In genomic region chr17:8118769-8119574, GRCh38 we compare ENCODE assay signal across 9 cellular contexts. TPM values are rescaled to one million over a fixed set of nuclear protein-coding genes. Genes with fewer than 3 reads are reported as not detected.
DNase-seq lines count a peak whose midpoint lies in the region; ATAC-seq, FAIRE-seq and TF ChIP-seq lines count a peak whose summit lies in the region.
"Had no signal": no experiment of that assay in that cellular context is flagged by ENCODE, and none has a peak within 500 bp of the region (broad histone marks: within the 10 kb centered on the region; RNA-seq: fewer than 3 reads in every experiment).

No MANE protein-coding gene starts in this region.

- H3K27me3 ChIP-seq in GM23338 (ENCODE audit: insufficient read depth) (peaks cover 69% of the 10 kb centered on the region), testis (no peaks in the 10 kb centered on the region)

- 0 to 1% methylated on average over 32 to 38 of the region's 38 CpGs for WGBS in testis, 2 donors

- H3K36me3 Mint-ChIP-seq in GM23338 (ENCODE audit: low read depth) (peaks cover 13% of the 10 kb centered on the region), osteocyte (ENCODE audit: unreplicated experiment) (no peaks in the 10 kb centered on the region)
- H3K36me3 Mint-ChIP-seq in activated naive CD8-positive, alpha-beta T cell treated with anti-CD3 and anti-CD28 coated beads, Interleukin-2, amount 10 ng/mL, durations not matched to agents 7 days and 5 days: peaks cover 2% of the 10 kb centered on the region

- H3K4me3 ChIP-seq in GM23338: peak overlapping the region; percentile 66
- peak overlapping the region; percentile 55 to 62 for H3K4me3 ChIP-seq in testis

- POLR2A ChIA-PET in activated naive CD8-positive, alpha-beta T cell treated with anti-CD3 and anti-CD28 coated beads, Interleukin-2, amount 10 ng/mL, durations not matched to agents 7 days and 5 days (lab: Charles Lee): interaction anchor here (0.6 to 2.5 kb wide), 17 partner anchors 8 to 176 kb away, joined by 3 to 28 read pairs (median 4); partner anchors contain the start of genes AURKB, BORCS6, SLC25A35 and TMEM107

- H3K4me2 ChIP-seq in GM23338: peak overlapping the region; percentile 75

- H3K4me1 ChIP-seq in GM23338 (ENCODE audit: insufficient read depth) (peaks cover 12% of the 10 kb centered on the region; the same call in 1 of the 2 replicates), testis (peaks cover 35% of the 10 kb centered on the region)

- H3F3A ChIP-seq in GM23338 (replicated peaks; ENCODE audit: low read depth): 0 out of 2 replicates have a peak, but pooled peaks cover 4% of the 10 kb centered on the region

- H3K27ac ChIP-seq in GM23338 (ENCODE audit: low read depth) (no peak overlapping the region), testis (peak overlapping the region; percentile 69 to 81)

- H4K20me1 ChIP-seq in GM23338 (replicated peaks; ENCODE audit: insufficient read depth): no peaks in the 10 kb centered on the region

- H3K4me3 Mint-ChIP-seq in GM23338 (peak overlapping the region; percentile 83), osteocyte (ENCODE audit: unreplicated experiment) (peak overlapping the region; percentile 87)
- peak overlapping the region; percentile 91 for H3K4me3 Mint-ChIP-seq in activated naive CD8-positive, alpha-beta T cell treated with anti-CD3 and anti-CD28 coated beads, Interleukin-2, amount 10 ng/mL, durations not matched to agents 7 days and 5 days

- H3K9me3 Mint-ChIP-seq in GM23338 (peaks cover 17% of the 10 kb centered on the region), osteocyte (ENCODE audit: unreplicated experiment) (no peaks in the 10 kb centered on the region)
- no peaks in the 10 kb centered on the region for H3K9me3 Mint-ChIP-seq in activated naive CD8-positive, alpha-beta T cell treated with anti-CD3 and anti-CD28 coated beads, Interleukin-2, amount 10 ng/mL, durations not matched to agents 7 days and 5 days

- H3K36me3 ChIP-seq in GM23338 (ENCODE audit: insufficient read depth): no peaks in the 10 kb centered on the region
- H3K36me3 ChIP-seq in testis (ENCODE audit: low read depth, missing control alignments): no peaks in the 10 kb centered on the region

- peak overlapping the region; percentile 98 for H2AFZ ChIP-seq in GM23338

- peaks cover 13% of the 10 kb centered on the region; the same call in 2 of the 3 replicates for H3K4me1 Mint-ChIP-seq in GM23338
- H3K4me1 Mint-ChIP-seq in activated naive CD8-positive, alpha-beta T cell treated with anti-CD3 and anti-CD28 coated beads, Interleukin-2, amount 10 ng/mL, durations not matched to agents 7 days and 5 days: peaks cover 46% of the 10 kb centered on the region
- H3K4me1 Mint-ChIP-seq in osteocyte (ENCODE audit: unreplicated experiment): peaks cover 44% of the 10 kb centered on the region

- peak; percentile 75 for DNase-seq in D721Med (ENCODE audit: insufficient read length, low spot score)
- DNase-seq in GM23338 (ENCODE audit: low spot score): peak; percentile 91
- DNase-seq in NAMALWA (ENCODE audit: low spot score): peak; percentile 84
- peak; percentile 39 to 92 for DNase-seq in SW 1271 (lab: John Stamatoyannopoulos, UW)
- DNase-seq in activated naive CD8-positive, alpha-beta T cell treated with anti-CD3 and anti-CD28 coated beads, Interleukin-2, amount 10 ng/mL, durations not matched to agents 7 days and 5 days: peak; percentile 90
- DNase-seq in head of caudate nucleus: peak; percentile 82 to 97 (median 92)
- peak; percentile 96 for DNase-seq in osteocyte (ENCODE audit: extremely low spot score, unreplicated experiment)
- peak; percentile 91 for DNase-seq in testis

- FAIRE-seq in D721Med (lab: Jason Lieb, UNC): no peak

- H3K27ac Mint-ChIP-seq in GM23338 (peak overlapping the region; percentile 83; the same call in 1 of the 2 replicates), osteocyte (ENCODE audit: unreplicated experiment) (peak overlapping the region; percentile 95)
- peak overlapping the region; percentile 92 for H3K27ac Mint-ChIP-seq in activated naive CD8-positive, alpha-beta T cell treated with anti-CD3 and anti-CD28 coated beads, Interleukin-2, amount 10 ng/mL, durations not matched to agents 7 days and 5 days

- H3K27me3 Mint-ChIP-seq in GM23338 (ENCODE audit: insufficient read depth, low read depth, poor library complexity): peaks cover 85% of the 10 kb centered on the region
- peaks cover 61% of the 10 kb centered on the region for H3K27me3 Mint-ChIP-seq in activated naive CD8-positive, alpha-beta T cell treated with anti-CD3 and anti-CD28 coated beads, Interleukin-2, amount 10 ng/mL, durations not matched to agents 7 days and 5 days
- H3K27me3 Mint-ChIP-seq in osteocyte (ENCODE audit: unreplicated experiment): peaks cover 18% of the 10 kb centered on the region

- no peaks in the 10 kb centered on the region for H3K79me2 ChIP-seq in GM23338 (replicated peaks; ENCODE audit: insufficient read depth)

- TF ChIP-seq POLR2A in testis (IDR thresholded peaks at IDR 0.05): no peak

- peak; percentile 54 for ATAC-seq in GM23338
- peak; percentile 68 for ATAC-seq in activated naive CD8-positive, alpha-beta T cell treated with anti-CD3 and anti-CD28 coated beads, Interleukin-2, amount 10 ng/mL, durations not matched to agents 7 days and 5 days (ENCODE audit: low read depth)

- H3K9me2 ChIP-seq in GM23338 (ENCODE audit: insufficient read depth): no peaks in the 10 kb centered on the region

- intact Hi-C loops in head of caudate nucleus (cut with DNase I): loop anchor here (2.0 kb wide), 1 partner anchor 104 kb away; no protein-coding TSS in a partner anchor
- intact Hi-C loops in testis (cut with DNase I; ENCODE audit: low total_unique reads): no loop called here

- no peaks in the 10 kb centered on the region for H3K9me3 ChIP-seq in testis

- peak; percentile 35 for TF ChIP-seq CTCF in D721Med (IDR thresholded peaks at IDR 0.05; ENCODE audit: insufficient read depth, missing control alignments)
- TF ChIP-seq CTCF in GM23338 (conservative IDR thresholded peaks at IDR 0.05; ENCODE audit: low read depth in 2 of 2): peak; percentile 71 to 81
- peak; percentile 92 for TF ChIP-seq CTCF in osteocyte (IDR thresholded peaks at IDR 0.05)
- TF ChIP-seq CTCF in testis (IDR thresholded peaks at IDR 0.05): peak; percentile 77 to 81 (median 81)

TF ChIP-seq in GM23338, 12 proteins besides CTCF, POLR2A, EP300 and RAD21 (continues in another document):
- TF ChIP-seq JUNB (IDR thresholded peaks at IDR 0.05; ENCODE audit: unreplicated experiment) (no peak), EZH2phosphoT487 (IDR thresholded peaks at IDR 0.05; ENCODE audit: unreplicated experiment) (no peak), CREB1 (CRISPR knock-in tag; IDR thresholded peaks at IDR 0.05; ENCODE audit: low read depth) (0 out of 2 replicates have a peak, but pooled peaks have one; percentile 38), NANOG (IDR thresholded peaks at IDR 0.05; ENCODE audit: borderline replicate concordance) (no peak), EZH2 (IDR thresholded peaks at IDR 0.05; ENCODE audit: low read depth, unreplicated experiment) (no peak), ZNF114 (CRISPR knock-in tag; IDR thresholded peaks at IDR 0.05) (peak; percentile 12; the same call in 1 of the 2 replicates)

RNA-seq across cellular contexts. Expression of gene ALOXE3, which starts 0.7 kb away (rescaled TPM):
- total RNA-seq in GM23338 (2014; rRNA removed; shearing (Covaris generic)): 0.10 and 1.6 TPM in 2 replicates
- polyA plus RNA-seq in GM23338 (2016; fragmentation: Nextera tagmentation; extraction: Ambion mirVana) (0.27 TPM in 1 of 2 replicates, not detected in the other), testis (ENCODE audit: insufficient read depth, low read depth, low replicate concordance) (2.7 TPM)
- not detected for total RNA-seq in activated naive CD8-positive, alpha-beta T cell treated with anti-CD3 and anti-CD28 coated beads, Interleukin-2, amount 10 ng/mL, durations not matched to agents 7 days and 5 days
- total RNA-seq in osteocyte (not detected in 2 replicates), testis (1 to 10 TPM; 2.2 to 4.3 TPM)
- total RNA-seq: pulmonary artery endothelial cell had no signal

RNA-seq across cellular contexts. Expression of gene HES7, which starts 4.9 kb away (rescaled TPM):
- total RNA-seq in GM23338 (2014; rRNA removed; shearing (Covaris generic)): 0.14 TPM in 1 of 2 replicates, not detected in the other
- polyA plus RNA-seq in GM23338 (2016; fragmentation: Nextera tagmentation; extraction: Ambion mirVana) (0.24 TPM in 1 of 2 replicates, not detected in the other), testis (ENCODE audit: insufficient read depth, low read depth, low replicate concordance) (0.25 TPM)
- under 1 TPM; 0.23 to 0.75 TPM for total RNA-seq in activated naive CD8-positive, alpha-beta T cell treated with anti-CD3 and anti-CD28 coated beads, Interleukin-2, amount 10 ng/mL, durations not matched to agents 7 days and 5 days
- total RNA-seq in osteocyte (2.0 and 2.3 TPM in 2 replicates), testis (under 1 TPM in 1 of 2 donors, not detected in 1; 0.31 TPM)

RNA-seq across cellular contexts. Expression of gene ALOX12B, which starts 31.5 kb away (rescaled TPM):
- total RNA-seq in GM23338 (2014; rRNA removed; shearing (Covaris generic)): 1.4 TPM in 1 of 2 replicates, not detected in the other
- polyA plus RNA-seq in GM23338 (2016; fragmentation: Nextera tagmentation; extraction: Ambion mirVana): 0.16 and 0.30 TPM in 2 replicates
- total RNA-seq in activated naive CD8-positive, alpha-beta T cell treated with anti-CD3 and anti-CD28 coated beads, Interleukin-2, amount 10 ng/mL, durations not matched to agents 7 days and 5 days: under 1 TPM; 0.65 to 0.97 TPM
- not detected in 2 replicates for total RNA-seq in osteocyte
- under 1 TPM; 0.87 to 0.99 TPM for total RNA-seq in testis
- 1.1 TPM for polyA plus RNA-seq in testis (ENCODE audit: insufficient read depth, low read depth, low replicate concordance)
- total RNA-seq: pulmonary artery endothelial cell had no signal

RNA-seq across cellular contexts. Expression of gene PER1, which starts 33.2 kb away (rescaled TPM):
- total RNA-seq in GM23338 (2014; rRNA removed; shearing (Covaris generic)): 36.1 and 40.5 TPM in 2 replicates
- 12.2 and 12.4 TPM in 2 replicates for polyA plus RNA-seq in GM23338 (2016; fragmentation: Nextera tagmentation; extraction: Ambion mirVana)
- total RNA-seq in activated naive CD8-positive, alpha-beta T cell treated with anti-CD3 and anti-CD28 coated beads, Interleukin-2, amount 10 ng/mL, durations not matched to agents 7 days and 5 days: 10 to 100 TPM; 52.7 to 53.6 TPM
- 106 and 173 TPM in 2 replicates for total RNA-seq in osteocyte
- total RNA-seq in testis: 100 to 1,000 TPM in 1 of 2 donors, 10 to 100 TPM in 1; 96.0 to 119 TPM
- polyA plus RNA-seq in testis (ENCODE audit: insufficient read depth, low read depth, low replicate concordance): 55.1 TPM

RNA-seq across cellular contexts. Expression of gene VAMP2, which starts 43.8 kb away (rescaled TPM):
- total RNA-seq in GM23338 (2014; rRNA removed; shearing (Covaris generic)): 6.9 and 9.8 TPM in 2 replicates
- 25.4 and 32.3 TPM in 2 replicates for polyA plus RNA-seq in GM23338 (2016; fragmentation: Nextera tagmentation; extraction: Ambion mirVana)
- total RNA-seq in activated naive CD8-positive, alpha-beta T cell treated with anti-CD3 and anti-CD28 coated beads, Interleukin-2, amount 10 ng/mL, durations not matched to agents 7 days and 5 days: 100 to 1,000 TPM; 116 to 118 TPM
- 57.2 and 70.0 TPM in 2 replicates for total RNA-seq in osteocyte
- total RNA-seq in testis: 10 to 100 TPM; 66.3 to 76.5 TPM
- polyA plus RNA-seq in testis (ENCODE audit: insufficient read depth, low read depth, low replicate concordance): 116 TPM

Comparison
In these comparisons a context has a peak if more than half of its experiments do, and no peak if none do; other contexts are left out.
1. CTCF ChIP-seq: peak in every context shown above with its lines; median percentile 92 in osteocyte; 81 in testis; 76 in GM23338; 35 in D721Med.